In genomic region chr5:170426149-170426767, GRCh38 we compare ENCODE assay signal across 18 cellular contexts. TPM values are rescaled to one million over a fixed set of nuclear protein-coding genes. Genes with fewer than 3 reads are reported as not detected.
DNase-seq lines count a peak whose midpoint lies in the region; ATAC-seq and TF ChIP-seq lines count a peak whose summit lies in the region.
"Had no signal": no experiment of that assay in that cellular context is flagged by ENCODE, and none has a peak within 500 bp of the region (broad histone marks: within the 10 kb centered on the region; RNA-seq: fewer than 3 reads in every experiment).

No MANE protein-coding gene starts in this region.

- no peaks in the 10 kb centered on the region for H3K9me2 ChIP-seq in GM23338 (ENCODE audit: insufficient read depth)

- DNase-seq in Right ventricle myocardium superior (no peak), cardiac septum (ENCODE audit: low spot score) (no peak), GM23338 (ENCODE audit: low spot score) (no peak), RPMI8226 (peak; percentile 64), spleen (peak; percentile 30), aorta (no peak), substantia nigra (lab: John Stamatoyannopoulos, UW) (no peak), nucleus accumbens (lab: John Stamatoyannopoulos, UW) (no peak)
- DNase-seq: caudate nucleus; CD8-positive, alpha-beta T cell; DMS79 treated with DMSO at 0.1 percent for 48 hours; stomach; WERI-Rb-1 had no signal

- no peak overlapping the region for H2AFZ ChIP-seq in GM23338

- H3K27me3 ChIP-seq in GM23338 (ENCODE audit: insufficient read depth) (no peaks in the 10 kb centered on the region), spleen (replicated peaks in 1 of 7) (peaks cover 0 to 7% (median 0%) of the 10 kb centered on the region in 7 donors), aorta (ENCODE audit: control insufficient read depth in 1 of 2, insufficient read depth in 2 of 2, low read length in 1 of 2) (no peaks in the 10 kb centered on the region)

- H3K27ac Mint-ChIP-seq in GM23338 = no peak overlapping the region
- H3K27ac Mint-ChIP-seq: CD8-positive, alpha-beta T cell had no signal

- H3K36me3 ChIP-seq in GM23338 (ENCODE audit: insufficient read depth) = no peaks in the 10 kb centered on the region
- no peaks in the 10 kb centered on the region for H3K36me3 ChIP-seq in spleen
- no peaks in the 10 kb centered on the region for H3K36me3 ChIP-seq in aorta (ENCODE audit: control insufficient read depth in 1 of 2, insufficient read depth in 2 of 2, low read length in 1 of 2)
- H3K36me3 ChIP-seq: stomach, WERI-Rb-1 had no signal

- H3K9me3 ChIP-seq in spleen (no peaks in the 10 kb centered on the region), aorta (ENCODE audit: control insufficient read depth, low read length) (no peaks in the 10 kb centered on the region)
- H3K9me3 ChIP-seq: A549, stomach had no signal

- H3K9me3 Mint-ChIP-seq in GM23338 = no peaks in the 10 kb centered on the region
- H3K9me3 Mint-ChIP-seq: CD8-positive, alpha-beta T cell had no signal

- ATAC-seq in Right ventricle myocardium superior (ENCODE audit: poor library complexity) (peak; percentile 53), GM23338 (no peak), aorta (ENCODE audit: low FRiP score) (no peak)
- ATAC-seq: A549; CD8-positive, alpha-beta T cell had no signal

- H4K20me1 ChIP-seq in GM23338 (replicated peaks; ENCODE audit: insufficient read depth) = no peaks in the 10 kb centered on the region

- H3F3A ChIP-seq in GM23338 (replicated peaks; ENCODE audit: low read depth) = no peaks in the 10 kb centered on the region

- no peak overlapping the region for H3K4me3 Mint-ChIP-seq in GM23338
- H3K4me3 Mint-ChIP-seq: CD8-positive, alpha-beta T cell had no signal

- H3K4me3 ChIP-seq in GM23338 (no peak overlapping the region), spleen (no peak overlapping the region), aorta (ENCODE audit: low read length in 2 of 2) (no peak overlapping the region)
- H3K4me3 ChIP-seq: A549, stomach had no signal

- peaks cover 8% of the 10 kb centered on the region for H3K4me1 Mint-ChIP-seq in GM23338

- H3K4me1 ChIP-seq in GM23338 (ENCODE audit: insufficient read depth) (no peaks in the 10 kb centered on the region), spleen (peaks cover 0 to 11% (median 4%) of the 10 kb centered on the region in 6 donors), aorta (ENCODE audit: control insufficient read depth in 1 of 2, insufficient read depth in 2 of 2, low read length in 2 of 2) (no peaks in the 10 kb centered on the region)
- H3K4me1 ChIP-seq: A549 had no signal

- 59 to 90% (median 82%) methylated on average over 2 to 3 of the region's 3 CpGs for WGBS in spleen, 5 donors
- WGBS in aorta, 2 donors = 89 to 97% methylated on average over 3 of the region's 3 CpGs

- no peaks in the 10 kb centered on the region for H3K79me2 ChIP-seq in GM23338 (replicated peaks; ENCODE audit: insufficient read depth)

- peak; percentile 33 to 43 for TF ChIP-seq CTCF in GM23338 (conservative IDR thresholded peaks at IDR 0.05; ENCODE audit: low read depth in 2 of 2)
- TF ChIP-seq CTCF in spleen (IDR thresholded peaks at IDR 0.05 in 8 of 11, conservative IDR thresholded peaks at IDR 0.05 in 3 of 11) = no peak

- H3K27me3 Mint-ChIP-seq in GM23338 (ENCODE audit: insufficient read depth, low read depth, poor library complexity) = peaks cover 7% of the 10 kb centered on the region

- intact Hi-C loops in Right ventricle myocardium superior (cut with DNase I) (no loop called here), cardiac septum (cut with DNase I) (no loop called here), spleen (cut with DNase I; ENCODE audit: low total_unique reads) (no loop called here), aorta (cut with DNase I) (loop anchor here in 1 of 2 donors (10.0 kb wide), 1 partner anchor 321 kb away; the partner anchor contains the start of gene FOXI1)

- no peaks in the 10 kb centered on the region for H3K36me3 Mint-ChIP-seq in GM23338 (ENCODE audit: low read depth)
- H3K36me3 Mint-ChIP-seq: CD8-positive, alpha-beta T cell had no signal

- no peak overlapping the region for H3K27ac ChIP-seq in GM23338 (ENCODE audit: low read depth)
- no peak overlapping the region for H3K27ac ChIP-seq in spleen
- H3K27ac ChIP-seq in aorta (ENCODE audit: low read depth in 1 of 2, low read length in 2 of 2) = no peak overlapping the region
- no peak overlapping the region for H3K27ac ChIP-seq in substantia nigra (ENCODE audit: low read depth, low read length, poor library complexity, severe bottlenecking)
- H3K27ac ChIP-seq: A549, stomach, WERI-Rb-1 had no signal

- no peak overlapping the region for H3K4me2 ChIP-seq in GM23338
- H3K4me2 ChIP-seq: A549 had no signal

- no peak for TF ChIP-seq POLR2A in spleen (IDR thresholded peaks at IDR 0.05)

TF ChIP-seq in GM23338, 12 proteins besides CTCF, POLR2A, EP300 and RAD21:
- TF ChIP-seq ZNF114 (CRISPR knock-in tag; IDR thresholded peaks at IDR 0.05) (no peak), NANOG (IDR thresholded peaks at IDR 0.05; ENCODE audit: borderline replicate concordance) (no peak)

RNA-seq across cellular contexts. Expression of gene KCNMB1, which starts 37.1 kb away (rescaled TPM):
- 0.65 TPM for total RNA-seq in Right ventricle myocardium superior
- 5.7 TPM for total RNA-seq in cardiac septum
- 0.17 and 0.23 TPM in 2 replicates for total RNA-seq in GM23338 (2014; rRNA removed; shearing (Covaris generic))
- polyA plus RNA-seq in GM23338 (2016; fragmentation: Nextera tagmentation; extraction: Ambion mirVana) = 0.19 and 0.26 TPM in 2 replicates
- 1 to 10 TPM in 3 of 7 donors, under 1 TPM in 4; 0.13 to 2.2 (median 0.97) TPM for total RNA-seq in spleen
- under 1 TPM; 0.63 to 0.80 (median 0.74) TPM for polyA plus RNA-seq in spleen
- total RNA-seq in aorta = 10 to 100 TPM; 30.0 to 63.3 TPM
- polyA plus RNA-seq in aorta = 10 to 100 TPM; 19.7 to 42.8 TPM
- total RNA-seq: CD8-positive, alpha-beta T cell; LHCN-M2; NCI-H460; renal cortical epithelial cell had no signal
- polyA plus RNA-seq: A549, neural cell had no signal

Comparison
In these comparisons a context has a peak if more than half of its experiments do, and no peak if none do; other contexts are left out.
1. DNase-seq: peak in RPMI8226 (single experiment) and spleen (single experiment); none in Right ventricle myocardium superior (single experiment), cardiac septum (single experiment), GM23338 (single experiment), aorta (0 of 2), substantia nigra (0 of 49) and nucleus accumbens (0 of 56).
2. CTCF ChIP-seq: peak in GM23338 (2 of 2); none in spleen (0 of 11).